ENCODE assay signal across 8 cellular contexts in genomic region chr1:153774780-153775431, GRCh38. TPM values are rescaled to one million over a fixed set of nuclear protein-coding genes. Genes with fewer than 3 reads are reported as not detected.
DNase-seq lines count a peak whose midpoint lies in the region; ATAC-seq and TF ChIP-seq lines count a peak whose summit lies in the region.

TSS of gene SLC27A3 (plus strand) at chr1:153775407. CDS start at chr1:153775498, 91 bp downstream.

- no peaks in the 10 kb centered on the region for H3K36me3 ChIP-seq in PC-9 (ENCODE audit: low read depth)

- H3K4me1 Mint-ChIP-seq in activated CD4-positive, alpha-beta T cell treated with anti-CD3 and anti-CD28 coated beads, Interleukin-2, amount 10 ng/mL, durations not matched to agents 24 days and 14 days = peaks cover 27% of the 10 kb centered on the region

- peak within 1 kb of the TSS; percentile 80 for H2AFZ ChIP-seq in PC-9

- H3K4me1 ChIP-seq in PC-9 (replicated peaks; ENCODE audit: insufficient read depth) = 0 out of 2 replicates have a peak, but pooled peaks cover 12% of the 10 kb centered on the region

- H3K36me3 Mint-ChIP-seq in activated CD4-positive, alpha-beta T cell treated with anti-CD3 and anti-CD28 coated beads, Interleukin-2, amount 10 ng/mL, durations not matched to agents 24 days and 14 days (ENCODE audit: low read depth) = peaks cover 17% of the 10 kb centered on the region

- CTCF ChIA-PET in PC-9 (lab: Charles Lee) = interaction anchor here (0.6 kb wide), 1 partner anchor 65 kb away, joined by 5 read pairs; no protein-coding TSS in a partner anchor

- no peaks in the 10 kb centered on the region for H3K27me3 ChIP-seq in PC-9 (ENCODE audit: insufficient read depth, low read depth)

- 0 out of 2 replicates have a peak, but pooled peaks cover 4% of the 10 kb centered on the region for H4K20me1 ChIP-seq in PC-9 (ENCODE audit: insufficient read depth)

- H3K27ac ChIP-seq in PC-9 (no peak within 1 kb of the TSS), coronary artery (peak within 1 kb of the TSS; percentile 91 to 98)

- H3K4me2 ChIP-seq in PC-9 = peak within 1 kb of the TSS; percentile 93

- H3K9me3 ChIP-seq in PC-9 (ENCODE audit: insufficient read depth, low read depth) = no peaks in the 10 kb centered on the region

- H3K4me3 Mint-ChIP-seq in activated CD4-positive, alpha-beta T cell treated with anti-CD3 and anti-CD28 coated beads, Interleukin-2, amount 10 ng/mL, durations not matched to agents 24 days and 14 days = peak within 1 kb of the TSS; percentile 84

- H3K27me3 Mint-ChIP-seq in activated CD4-positive, alpha-beta T cell treated with anti-CD3 and anti-CD28 coated beads, Interleukin-2, amount 10 ng/mL, durations not matched to agents 24 days and 14 days = no peaks in the 10 kb centered on the region

- peaks cover 13% of the 10 kb centered on the region; the same call in 1 of the 2 replicates for H3F3A ChIP-seq in PC-9 (ENCODE audit: insufficient read depth, low read depth)

- H3K9me2 ChIP-seq in PC-9 (ENCODE audit: insufficient read depth) = no peaks in the 10 kb centered on the region

- POLR2A ChIA-PET in PC-9 (lab: Charles Lee; ENCODE audit: unreplicated experiment) = interaction anchor here (0.8 kb wide), 1 partner anchor 188 kb away, joined by 4 read pairs; no protein-coding TSS in a partner anchor

- TF ChIP-seq CTCF in PC-9 (conservative IDR thresholded peaks at IDR 0.05) = no peak
- TF ChIP-seq CTCF in coronary artery (IDR thresholded peaks at IDR 0.05) = no peak

- peak within 1 kb of the TSS; percentile 75 for H3K27ac Mint-ChIP-seq in activated CD4-positive, alpha-beta T cell treated with anti-CD3 and anti-CD28 coated beads, Interleukin-2, amount 10 ng/mL, durations not matched to agents 24 days and 14 days

- intact Hi-C loops in activated CD4-positive, alpha-beta T cell treated with anti-CD3 and anti-CD28 coated beads, Interleukin-2, amount 10 ng/mL, durations not matched to agents 24 days and 14 days (cut with micrococcal nuclease) = loop anchor here (1.0 kb wide), 1 partner anchor 8 kb away; no protein-coding TSS in a partner anchor
- intact Hi-C loops in PC-9 (cut with micrococcal nuclease; ENCODE audit: unreplicated experiment) = loop anchor here (5.0 kb wide), 1 partner anchor 212 kb away; the partner anchor contains the start of gene RAB13

- no peak for DNase-seq in activated CD4-positive, alpha-beta T cell treated with anti-CD3 and anti-CD28 coated beads, Interleukin-2, amount 10 ng/mL, durations not matched to agents 24 days and 14 days
- no peak for DNase-seq in activated CD4-positive, alpha-beta T cell treated with anti-CD3 and anti-CD28 coated beads for 48 hours
- peak in 1 of 2 experiments; percentile 59 for DNase-seq in PC-9
- DNase-seq in coronary artery (ENCODE audit: low spot score) = peak; percentile 91
- DNase-seq in kidney tubule cell (ENCODE audit: low spot score) = peak; percentile 36
- DNase-seq in stimulated activated CD8-positive, alpha-beta memory T cell treated with anti-CD3 and anti-CD28 coated beads, Interleukin-4, amount 100 ng/mL, for 48 hours = peak; percentile 45
- no peak for DNase-seq in MV-4-11 (lab: John Stamatoyannopoulos, UW)

- no TSS peak for BruUV-seq in PC-9 (replicated peaks; lab: Mats Ljungman, UMichigan)

- no peaks in the 10 kb centered on the region for H3K9me3 Mint-ChIP-seq in activated CD4-positive, alpha-beta T cell treated with anti-CD3 and anti-CD28 coated beads, Interleukin-2, amount 10 ng/mL, durations not matched to agents 24 days and 14 days

- no peaks in the 10 kb centered on the region for H3K79me2 ChIP-seq in PC-9 (ENCODE audit: low read depth)

- peak; percentile 23 for ATAC-seq in HG03159 (IDR thresholded peaks at IDR 0.05; ENCODE audit: unreplicated experiment)

- peak within 1 kb of the TSS; percentile 89 for H3K4me3 ChIP-seq in PC-9
- H3K4me3 ChIP-seq in coronary artery = peak within 1 kb of the TSS; percentile 96

RNA-seq across cellular contexts. Expression of gene SLC27A3, which starts in this region (rescaled TPM):
- 10.0 and 10.3 TPM in 2 replicates for total RNA-seq in activated CD4-positive, alpha-beta T cell treated with anti-CD3 and anti-CD28 coated beads, Interleukin-2, amount 10 ng/mL, durations not matched to agents 24 days and 14 days
- total RNA-seq in PC-9 (2021) = 14.4 and 17.1 TPM in 2 replicates

Comparison
In these comparisons a context has a peak if more than half of its experiments do, and no peak if none do; other contexts are left out.
1. DNase-seq: peak in coronary artery (single experiment), kidney tubule cell (single experiment) and stimulated activated CD8-positive, alpha-beta memory T cell treated with anti-CD3 and anti-CD28 coated beads, Interleukin-4, amount 100 ng/mL, for 48 hours (single experiment); none in activated CD4-positive, alpha-beta T cell treated with anti-CD3 and anti-CD28 coated beads, Interleukin-2, amount 10 ng/mL, durations not matched to agents 24 days and 14 days (single experiment), activated CD4-positive, alpha-beta T cell treated with anti-CD3 and anti-CD28 coated beads for 48 hours (single experiment) and MV-4-11 (single experiment).